ENCODE assay signal across 18 cellular contexts in genomic region chr7:139901840-139902370, GRCh38.
"Had no signal": no experiment of that assay in that cellular context is flagged by ENCODE, and none has a peak within 500 bp of the region (broad histone marks: within the 10 kb centered on the region; RNA-seq: fewer than 3 reads in every experiment).

No MANE protein-coding gene starts in this region.

- H3K4me1 Mint-ChIP-seq: activated CD4-positive, alpha-beta T cell treated with anti-CD3 and anti-CD28 coated beads, Interleukin-2, amount 10 ng/mL, durations not matched to agents 7 days and 5 days; central memory CD8-positive, alpha-beta T cell had no signal

- H3K27me3 ChIP-seq: ascending aorta, colonic mucosa, foreskin keratinocyte, hepatocyte, pancreas, right lobe of liver had no signal

- H3K36me3 ChIP-seq: ascending aorta, colonic mucosa, pancreas, right lobe of liver had no signal

- H3K4me1 ChIP-seq: ascending aorta, colonic mucosa, foreskin keratinocyte, pancreas, right lobe of liver had no signal

- H3K9me3 ChIP-seq: colonic mucosa, pancreas, right lobe of liver had no signal

- ATAC-seq: foreskin keratinocyte, pancreas had no signal

- DNase-seq: activated CD4-positive, alpha-beta T cell treated with anti-CD3 and anti-CD28 coated beads, Interleukin-2, amount 10 ng/mL, durations not matched to agents 7 days and 5 days; activated CD8-positive, alpha-beta memory T cell treated with anti-CD3 and anti-CD28 coated beads for 24 hours; activated CD8-positive, alpha-beta memory T cell treated with anti-CD3 and anti-CD28 coated beads, Interleukin-2, amount 50 U/mL, for 48 hours; activated effector memory CD4-positive, alpha-beta T cell treated with Interleukin-2 at 50 U/mL for 16 hours; activated naive CD4-positive, alpha-beta T cell treated with anti-CD3 and anti-CD28 coated beads, Interleukin-2, amount 50 U/mL, for 16 hours; activated T-cell treated with anti-CD3 and anti-CD28 coated beads, Interleukin-2, amount 50 U/mL, for 48 hours; colonic mucosa; foreskin keratinocyte; pancreas; right lobe of liver; small intestine; stimulated activated CD4-positive, alpha-beta T cell treated with anti-CD3 and anti-CD28 coated beads, Interleukin-4, amount 100 ng/mL, for 24 hours; stimulated activated naive CD4-positive, alpha-beta T cell; SW 1271; T-helper 2 cell had no signal

- H3K27ac Mint-ChIP-seq: activated CD4-positive, alpha-beta T cell treated with anti-CD3 and anti-CD28 coated beads, Interleukin-2, amount 10 ng/mL, durations not matched to agents 7 days and 5 days had no signal

- H3K4me3 ChIP-seq: ascending aorta, colonic mucosa, hepatocyte, pancreas, right lobe of liver had no signal

- H3K4me3 Mint-ChIP-seq: activated CD4-positive, alpha-beta T cell treated with anti-CD3 and anti-CD28 coated beads, Interleukin-2, amount 10 ng/mL, durations not matched to agents 7 days and 5 days; central memory CD8-positive, alpha-beta T cell had no signal

- H3K27ac ChIP-seq: ascending aorta, colonic mucosa, foreskin keratinocyte, hepatocyte, pancreas, right lobe of liver had no signal
